14 cellular contexts compared by ENCODE assay signal in genomic region chr4:82352118-82352824, GRCh38. TPM values are rescaled to one million over a fixed set of nuclear protein-coding genes. Genes with fewer than 3 reads are reported as not detected.
DNase-seq lines count a peak whose midpoint lies in the region; ATAC-seq and TF ChIP-seq lines count a peak whose summit lies in the region.
"Had no signal": no experiment of that assay in that cellular context is flagged by ENCODE, and none has a peak within 500 bp of the region (broad histone marks: within the 10 kb centered on the region; RNA-seq: fewer than 3 reads in every experiment).

No MANE protein-coding gene starts in this region.

- peak overlapping the region in 6 of 7 donors; percentile 44 to 81 (median 62) for H3K27ac Mint-ChIP-seq in CD4-positive, alpha-beta memory T cell
- H3K27ac Mint-ChIP-seq in HFFc6 (peak overlapping the region; percentile 68), natural killer cell (peak overlapping the region; percentile 84 to 86)
- peak overlapping the region; percentile 82 for H3K27ac Mint-ChIP-seq in activated naive CD8-positive, alpha-beta T cell treated with anti-CD3 and anti-CD28 coated beads, Interleukin-2, amount 50 U/mL, for 24 hours

- CTCF ChIA-PET in CD4-positive, alpha-beta memory T cell (lab: Charles Lee; ENCODE audit: partially characterized antibody): interaction anchor here (0.6 to 1.3 kb wide), 2 partner anchors 84 to 86 kb away, joined by 3 read pairs; no protein-coding TSS in a partner anchor

- intact Hi-C loops in CD4-positive, alpha-beta memory T cell (cut with micrococcal nuclease): no loop called here
- intact Hi-C loops in natural killer cell (cut with micrococcal nuclease): no loop called here

- H3K4me3 ChIP-seq in CD4-positive, alpha-beta memory T cell (ENCODE audit: low read length in 2 of 2): no peak overlapping the region
- H3K4me3 ChIP-seq: HAP-1, heart left ventricle, SJCRH30 had no signal

- no peak overlapping the region for H3K4me3 Mint-ChIP-seq in CD4-positive, alpha-beta memory T cell
- H3K4me3 Mint-ChIP-seq in HFFc6: no peak overlapping the region
- no peak overlapping the region for H3K4me3 Mint-ChIP-seq in activated naive CD8-positive, alpha-beta T cell treated with anti-CD3 and anti-CD28 coated beads, Interleukin-2, amount 50 U/mL, for 24 hours
- no peak overlapping the region for H3K4me3 Mint-ChIP-seq in natural killer cell

- no peaks in the 10 kb centered on the region for H3K27me3 ChIP-seq in CD4-positive, alpha-beta memory T cell (ENCODE audit: insufficient read depth, low read length)
- H3K27me3 ChIP-seq: heart left ventricle, SJCRH30 had no signal

- H3K9me3 ChIP-seq in CD4-positive, alpha-beta memory T cell (ENCODE audit: control insufficient read depth in 1 of 2, low read length in 2 of 2): no peaks in the 10 kb centered on the region
- H3K9me3 ChIP-seq: HAP-1, heart left ventricle, SJCRH30 had no signal

- POLR2A ChIA-PET in CD4-positive, alpha-beta memory T cell (lab: Charles Lee; ENCODE audit: partially characterized antibody): interaction anchor here (1.1 kb wide), 2 partner anchors 10 to 77 kb away, joined by 3 read pairs; no protein-coding TSS in a partner anchor

- ATAC-seq in activated naive CD8-positive, alpha-beta T cell treated with anti-CD3 and anti-CD28 coated beads, Interleukin-2, amount 50 U/mL, for 24 hours: no peak
- no peak for ATAC-seq in natural killer cell
- ATAC-seq in GM18867 (IDR thresholded peaks at IDR 0.05; ENCODE audit: unreplicated experiment): no peak
- ATAC-seq in HG03520 (IDR thresholded peaks at IDR 0.05; ENCODE audit: unreplicated experiment): no peak
- ATAC-seq: heart left ventricle, left cardiac atrium, sciatic nerve had no signal

- H3K4me1 Mint-ChIP-seq in CD4-positive, alpha-beta memory T cell: peaks cover 26 to 59% (median 39%) of the 10 kb centered on the region in 4 donors
- peaks cover 18% of the 10 kb centered on the region for H3K4me1 Mint-ChIP-seq in HFFc6 (ENCODE audit: low read depth)
- peaks cover 54% of the 10 kb centered on the region for H3K4me1 Mint-ChIP-seq in activated naive CD8-positive, alpha-beta T cell treated with anti-CD3 and anti-CD28 coated beads, Interleukin-2, amount 50 U/mL, for 24 hours
- peaks cover 55 to 57% of the 10 kb centered on the region in 2 donors for H3K4me1 Mint-ChIP-seq in natural killer cell

- H3K27me3 Mint-ChIP-seq in CD4-positive, alpha-beta memory T cell: no peaks in the 10 kb centered on the region
- H3K27me3 Mint-ChIP-seq in HFFc6 (ENCODE audit: insufficient read depth): no peaks in the 10 kb centered on the region
- H3K27me3 Mint-ChIP-seq in activated naive CD8-positive, alpha-beta T cell treated with anti-CD3 and anti-CD28 coated beads, Interleukin-2, amount 50 U/mL, for 24 hours: no peaks in the 10 kb centered on the region
- no peaks in the 10 kb centered on the region for H3K27me3 Mint-ChIP-seq in natural killer cell (ENCODE audit: low read depth in 2 of 2)

- H3K36me3 ChIP-seq in CD4-positive, alpha-beta memory T cell (ENCODE audit: insufficient read depth, low read length): peaks cover 51% of the 10 kb centered on the region

- peaks cover 40 to 69% of the 10 kb centered on the region in 2 donors for H3K36me3 Mint-ChIP-seq in CD4-positive, alpha-beta memory T cell
- H3K36me3 Mint-ChIP-seq in HFFc6 (ENCODE audit: low read depth): peaks cover 53% of the 10 kb centered on the region
- H3K36me3 Mint-ChIP-seq in activated naive CD8-positive, alpha-beta T cell treated with anti-CD3 and anti-CD28 coated beads, Interleukin-2, amount 50 U/mL, for 24 hours (ENCODE audit: low read depth): peaks cover 57% of the 10 kb centered on the region
- peaks cover 21% of the 10 kb centered on the region for H3K36me3 Mint-ChIP-seq in natural killer cell

- TF ChIP-seq CTCF in HFFc6 (IDR thresholded peaks at IDR 0.05): no peak
- no peak for TF ChIP-seq CTCF in natural killer cell (IDR thresholded peaks at IDR 0.05)

- peak overlapping the region; percentile 10 for H3K27ac ChIP-seq in CD4-positive, alpha-beta memory T cell (ENCODE audit: low read depth, low read length)
- H3K27ac ChIP-seq: SJCRH30 had no signal

- H3K9me3 Mint-ChIP-seq in CD4-positive, alpha-beta memory T cell: no peaks in the 10 kb centered on the region
- H3K9me3 Mint-ChIP-seq in HFFc6 (no peaks in the 10 kb centered on the region), natural killer cell (no peaks in the 10 kb centered on the region)
- H3K9me3 Mint-ChIP-seq in activated naive CD8-positive, alpha-beta T cell treated with anti-CD3 and anti-CD28 coated beads, Interleukin-2, amount 50 U/mL, for 24 hours: no peaks in the 10 kb centered on the region

- DNase-seq in CD4-positive, alpha-beta memory T cell: no peak
- DNase-seq in HFFc6 (no peak), natural killer cell (no peak), LoVo (ENCODE audit: low spot score) (no peak)
- DNase-seq in activated naive CD8-positive, alpha-beta T cell treated with anti-CD3 and anti-CD28 coated beads, Interleukin-2, amount 50 U/mL, for 24 hours: no peak
- DNase-seq: caudate nucleus, heart left ventricle, left cardiac atrium, NCI-H2171 treated with DMSO at 0.1 percent for 48 hours, SJCRH30 had no signal

- H3K4me1 ChIP-seq in CD4-positive, alpha-beta memory T cell (ENCODE audit: insufficient read depth, low read length): peaks cover 36% of the 10 kb centered on the region
- H3K4me1 ChIP-seq: HAP-1, SJCRH30 had no signal

RNA-seq across cellular contexts. Expression of gene HNRNPD, which starts 21.5 kb away (rescaled TPM):
- total RNA-seq in CD4-positive, alpha-beta memory T cell: 100 to 1,000 TPM; 234 to 247 TPM
- polyA plus RNA-seq in CD4-positive, alpha-beta memory T cell: 100 to 1,000 TPM; 158 to 268 TPM
- total RNA-seq in HFFc6 (2021; fragmentation: NEBNext Ultra II Directional; extraction: Animal tissue kit (Norgen Biotek cat#: 25700)): 100 to 1,000 TPM; 149 to 284 (median 243) TPM
- total RNA-seq in natural killer cell: 100 to 1,000 TPM; 225 to 285 (median 270) TPM
